Comparison of ENCODE assay signal across 7 cellular contexts in genomic region chr2:30233142-30233961, GRCh38. TPM values are rescaled to one million over a fixed set of nuclear protein-coding genes. Genes with fewer than 3 reads are reported as not detected.
DNase-seq lines count a peak whose midpoint lies in the region; ATAC-seq and TF ChIP-seq lines count a peak whose summit lies in the region.

No MANE protein-coding gene starts in this region.

- no peak for DNase-seq in HFF-Myc (ENCODE audit: extremely low read depth, low read depth)
- DNase-seq in activated B cell treated with CpG ODN at 0.5 μM for 24 hours: no peak
- no peak for DNase-seq in stimulated activated effector memory CD8-positive, alpha-beta T cell treated with anti-CD3 and anti-CD28 coated beads, Interleukin-12 subunit alpha, Interleukin-12 subunit beta, amount 100 ng/mL, for 72 hours (ENCODE audit: low spot score in 2 of 2)
- no peak for DNase-seq in caudate nucleus (lab: John Stamatoyannopoulos, UW)
- no peak for DNase-seq in GF-D8 (lab: John Stamatoyannopoulos, UW)

- peaks cover 3% of the 10 kb centered on the region for H3K4me1 ChIP-seq in iPS-15b (ENCODE audit: control insufficient read depth, insufficient read depth, low read length)

- intact Hi-C loops in activated B cell treated with CpG ODN at 0.5 μM for 24 hours (cut with micrococcal nuclease): loop anchor here (2.0 to 10.0 kb wide), 6 partner anchors 49 to 1829 kb away; partner anchors contain the start of genes CAPN14 and SPAST

- CTCF ChIA-PET in activated B cell treated with CpG ODN at 0.5 μM for 24 hours (lab: Charles Lee): interaction anchor here (0.7 to 11.2 kb wide), 15 partner anchors 7 to 478 kb away, joined by 3 to 90 read pairs (median 4); partner anchors contain the start of gene YPEL5

- peak overlapping the region; percentile 47 for H3K4me3 ChIP-seq in HFF-Myc (replicated peaks; ENCODE audit: low read depth, low read length)
- peak overlapping the region; percentile 53 for H3K4me3 ChIP-seq in iPS-15b (ENCODE audit: low read depth, low read length)

- peaks cover 23% of the 10 kb centered on the region for H3K27me3 ChIP-seq in iPS-15b (ENCODE audit: control insufficient read depth, insufficient read depth, low read length)

- no peak for TF ChIP-seq CTCF in HFF-Myc (IDR thresholded peaks at IDR 0.05; ENCODE audit: low read depth, low read length, missing control alignments)
- no peak for TF ChIP-seq CTCF in activated B cell treated with CpG ODN at 0.5 μM for 24 hours (IDR thresholded peaks at IDR 0.05)

- no peak for ATAC-seq in activated B cell treated with CpG ODN at 0.5 μM for 24 hours (ENCODE audit: low read depth)
- no peak for ATAC-seq in stimulated activated effector memory CD8-positive, alpha-beta T cell treated with anti-CD3 and anti-CD28 coated beads, Interleukin-12 subunit alpha, Interleukin-12 subunit beta, amount 100 ng/mL, for 72 hours
- no peak for ATAC-seq in GM21825 (IDR thresholded peaks at IDR 0.05; ENCODE audit: unreplicated experiment)

- H3K27me3 Mint-ChIP-seq in activated B cell treated with CpG ODN at 0.5 μM for 24 hours: no peaks in the 10 kb centered on the region

- no peaks in the 10 kb centered on the region for H3K9me3 Mint-ChIP-seq in activated B cell treated with CpG ODN at 0.5 μM for 24 hours
- H3K9me3 Mint-ChIP-seq in stimulated activated effector memory CD8-positive, alpha-beta T cell treated with anti-CD3 and anti-CD28 coated beads, Interleukin-12 subunit alpha, Interleukin-12 subunit beta, amount 100 ng/mL, for 72 hours: no peaks in the 10 kb centered on the region

- H3K4me3 Mint-ChIP-seq in activated B cell treated with CpG ODN at 0.5 μM for 24 hours: peak overlapping the region; percentile 93
- peak overlapping the region; percentile 76 for H3K4me3 Mint-ChIP-seq in stimulated activated effector memory CD8-positive, alpha-beta T cell treated with anti-CD3 and anti-CD28 coated beads, Interleukin-12 subunit alpha, Interleukin-12 subunit beta, amount 100 ng/mL, for 72 hours

- H3K9ac ChIP-seq in iPS-15b (ENCODE audit: low read depth, low read length): no peak overlapping the region

- H3K36me3 Mint-ChIP-seq in activated B cell treated with CpG ODN at 0.5 μM for 24 hours (ENCODE audit: low read depth): peaks cover 43% of the 10 kb centered on the region
- peaks cover 84% of the 10 kb centered on the region for H3K36me3 Mint-ChIP-seq in stimulated activated effector memory CD8-positive, alpha-beta T cell treated with anti-CD3 and anti-CD28 coated beads, Interleukin-12 subunit alpha, Interleukin-12 subunit beta, amount 100 ng/mL, for 72 hours

- POLR2A ChIA-PET in activated B cell treated with CpG ODN at 0.5 μM for 24 hours (lab: Charles Lee): interaction anchor here (0.6 to 9.0 kb wide), 33 partner anchors 11 to 241 kb away, joined by 3 to 147 read pairs (median 11); partner anchors contain the start of genes LCLAT1 and YPEL5

- H3K27ac ChIP-seq in caudate nucleus (ENCODE audit: low read depth, low read length): no peak overlapping the region

- H3K36me3 ChIP-seq in iPS-15b (ENCODE audit: control insufficient read depth, insufficient read depth, low read length): no peaks in the 10 kb centered on the region

- H3K4me1 Mint-ChIP-seq in activated B cell treated with CpG ODN at 0.5 μM for 24 hours: peaks cover 61% of the 10 kb centered on the region
- H3K4me1 Mint-ChIP-seq in stimulated activated effector memory CD8-positive, alpha-beta T cell treated with anti-CD3 and anti-CD28 coated beads, Interleukin-12 subunit alpha, Interleukin-12 subunit beta, amount 100 ng/mL, for 72 hours: peaks cover 71% of the 10 kb centered on the region

- no peaks in the 10 kb centered on the region for H3K9me3 ChIP-seq in iPS-15b (ENCODE audit: control insufficient read depth, insufficient read depth, low read length)

- peak overlapping the region; percentile 94 for H3K27ac Mint-ChIP-seq in activated B cell treated with CpG ODN at 0.5 μM for 24 hours
- peak overlapping the region; percentile 79 for H3K27ac Mint-ChIP-seq in stimulated activated effector memory CD8-positive, alpha-beta T cell treated with anti-CD3 and anti-CD28 coated beads, Interleukin-12 subunit alpha, Interleukin-12 subunit beta, amount 100 ng/mL, for 72 hours

RNA-seq across cellular contexts. Expression of gene LBH, which starts 2.0 kb away (rescaled TPM):
- 120 and 131 TPM in 2 replicates for total RNA-seq in activated B cell treated with CpG ODN at 0.5 μM for 24 hours
